In genomic region chr11:60910281-60910687, GRCh38 we compare ENCODE assay signal across 10 cellular contexts. TPM values are rescaled to one million over a fixed set of nuclear protein-coding genes. Genes with fewer than 3 reads are reported as not detected.
DNase-seq lines count a peak whose midpoint lies in the region; ATAC-seq lines count a peak whose summit lies in the region.
"Had no signal": no experiment of that assay in that cellular context is flagged by ENCODE, and none has a peak within 500 bp of the region (broad histone marks: within the 10 kb centered on the region; RNA-seq: fewer than 3 reads in every experiment).

No MANE protein-coding gene starts in this region.

- peaks cover 0 to 2% (median 0%) of the 10 kb centered on the region in 7 donors for H3K9me3 Mint-ChIP-seq in naive B cell
- H3K9me3 Mint-ChIP-seq: T-cell had no signal

- peak; percentile 79 for DNase-seq in naive B cell
- DNase-seq in superior temporal gyrus (ENCODE audit: extremely low spot score): no peak
- DNase-seq in NCI-H2196 (lab: John Stamatoyannopoulos, UW; ENCODE audit: unreplicated experiment): no peak
- DNase-seq in foreskin melanocyte: no peak
- no peak for DNase-seq in amniotic stem cell (lab: John Stamatoyannopoulos, UW)

- no peaks in the 10 kb centered on the region for H3K36me3 Mint-ChIP-seq in naive B cell
- H3K36me3 Mint-ChIP-seq: T-cell had no signal

- H3K27me3 Mint-ChIP-seq in naive B cell: no peaks in the 10 kb centered on the region
- H3K27me3 Mint-ChIP-seq: T-cell had no signal

- peak overlapping the region; percentile 63 to 96 (median 90) for H3K27ac Mint-ChIP-seq in naive B cell

- H3K4me1 Mint-ChIP-seq in naive B cell: peaks cover 58 to 82% (median 75%) of the 10 kb centered on the region in 3 donors

- peak overlapping the region; percentile 24 to 86 (median 63) for H3K4me3 Mint-ChIP-seq in naive B cell

- ATAC-seq in GM18873 (IDR thresholded peaks at IDR 0.05; ENCODE audit: low FRiP score, unreplicated experiment) (peak; percentile 26), GM21825 (IDR thresholded peaks at IDR 0.05; ENCODE audit: unreplicated experiment) (peak; percentile 29), HG03571 (IDR thresholded peaks at IDR 0.05; ENCODE audit: unreplicated experiment) (peak; percentile 36), naive B cell (ENCODE audit: low read depth in 2 of 2) (peak; percentile 37 to 38)
- ATAC-seq: T-cell had no signal

RNA-seq across cellular contexts. Expression of gene TMEM109, which starts 3.7 kb away (rescaled TPM):
- 100 to 1,000 TPM; 286 to 521 (median 315) TPM for polyA plus RNA-seq in naive B cell (ENCODE audit: low read depth in 6 of 6)

RNA-seq across cellular contexts. Expression of gene PRPF19, which starts 3.9 kb away (rescaled TPM):
- polyA plus RNA-seq in naive B cell (ENCODE audit: low read depth in 6 of 6): 10 to 100 TPM in 5 of 6 donors, 1 to 10 TPM in 1; 5.6 to 19.3 (median 15.6) TPM

RNA-seq across cellular contexts. Expression of gene TMEM132A, which starts 14.0 kb away (rescaled TPM):
- 1 to 10 TPM in 1 of 6 donors, under 1 TPM in 3, not detected in 2; 0.23 to 1.2 (median 0.40) TPM for polyA plus RNA-seq in naive B cell (ENCODE audit: low read depth in 6 of 6)

RNA-seq across cellular contexts. Expression of gene SLC15A3, which starts 41.7 kb away (rescaled TPM):
- polyA plus RNA-seq in naive B cell (ENCODE audit: low read depth in 6 of 6): 10 to 100 TPM in 5 of 6 donors, 1 to 10 TPM in 1; 7.0 to 18.1 (median 15.9) TPM

RNA-seq across cellular contexts. Expression of gene ZP1, which starts 42.9 kb away (rescaled TPM):
- polyA plus RNA-seq in naive B cell (ENCODE audit: low read depth in 6 of 6): not detected
- polyA plus RNA-seq: endothelial cell of umbilical vein had no signal
